In genomic region chr17:38868968-38869646, GRCh38 we compare ENCODE assay signal across 1 cellular context.
TF ChIP-seq lines count a peak whose summit lies in the region.

No MANE protein-coding gene starts in this region.

TF ChIP-seq in HepG2, 621 proteins besides CTCF, POLR2A, EP300 and RAD21 (continued from another document and continues in another):
- no peak for TF ChIP-seq ZBTB34 (CRISPR knock-in tag; IDR thresholded peaks at IDR 0.05)
- TF ChIP-seq NR2F1 (CRISPR knock-in tag; IDR thresholded peaks at IDR 0.05) = 0 out of 4 replicates have a peak, but pooled peaks of 1 of the 2 experiments have one; percentile 47
- peak; percentile 86; the same call in 1 of the 2 replicates for TF ChIP-seq FOXK1 (CRISPR knock-in tag; IDR thresholded peaks at IDR 0.05; ENCODE audit: borderline replicate concordance, low read depth)
- peak; percentile 73; the same call in 1 of the 2 replicates for TF ChIP-seq PITX1 (CRISPR knock-in tag; IDR thresholded peaks at IDR 0.05)
- no peak; the same call in 1 of the 2 replicates for TF ChIP-seq XBP1 (CRISPR knock-in tag; IDR thresholded peaks at IDR 0.05)
- TF ChIP-seq ZEB1 (IDR thresholded peaks at IDR 0.05; ENCODE audit: insufficient replicate concordance, low read depth) = peak; percentile 68
- peak; percentile 83; the same call in 1 of the 2 replicates for TF ChIP-seq ZNF747 (CRISPR knock-in tag; IDR thresholded peaks at IDR 0.05; ENCODE audit: borderline replicate concordance)
- TF ChIP-seq ZNF101 (CRISPR knock-in tag; IDR thresholded peaks at IDR 0.05; ENCODE audit: borderline replicate concordance, low read depth) = 0 out of 2 replicates have a peak, but pooled peaks have one; percentile 30
- no peak; the same call in 1 of the 2 replicates for TF ChIP-seq CAMTA2 (CRISPR knock-in tag; IDR thresholded peaks at IDR 0.05; ENCODE audit: borderline replicate concordance)
- TF ChIP-seq ZNF383 (CRISPR knock-in tag; IDR thresholded peaks at IDR 0.05; ENCODE audit: borderline replicate concordance) = peak; percentile 90; the same call in 1 of the 2 replicates
- peak; percentile 62 for TF ChIP-seq HNF1A (IDR thresholded peaks at IDR 0.05; ENCODE audit: low read depth)
- TF ChIP-seq HNF1A (CRISPR knock-in tag; IDR thresholded peaks at IDR 0.05; ENCODE audit: borderline replicate concordance) = 0 out of 2 replicates have a peak, but pooled peaks have one; percentile 7
- no peak for TF ChIP-seq MAFG (CRISPR knock-in tag; IDR thresholded peaks at IDR 0.05)
- TF ChIP-seq, protein P1, sequence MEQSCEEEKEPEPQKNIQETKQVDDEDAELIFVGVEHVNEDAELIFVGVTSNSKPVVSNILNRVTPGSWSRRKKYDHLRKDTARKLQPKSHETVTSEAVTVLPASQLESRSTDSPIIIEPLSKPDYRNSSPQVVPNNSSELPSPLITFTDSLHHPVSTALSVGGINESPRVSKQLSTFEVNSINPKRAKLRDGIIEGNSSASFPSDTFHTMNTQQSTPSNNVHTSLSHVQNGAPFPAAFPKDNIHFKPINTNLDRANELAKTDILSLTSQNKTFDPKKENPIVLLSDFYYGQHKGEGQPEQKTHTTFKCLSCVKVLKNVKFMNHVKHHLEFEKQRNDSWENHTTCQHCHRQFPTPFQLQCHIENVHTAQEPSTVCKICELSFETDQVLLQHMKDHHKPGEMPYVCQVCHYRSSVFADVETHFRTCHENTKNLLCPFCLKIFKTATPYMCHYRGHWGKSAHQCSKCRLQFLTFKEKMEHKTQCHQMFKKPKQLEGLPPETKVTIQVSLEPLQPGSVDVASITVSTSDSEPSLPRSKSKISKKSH (CRISPR knock-in tag; IDR thresholded peaks at IDR 0.05; ENCODE audit: borderline replicate concordance) = no peak
- TF ChIP-seq ZNF775 (CRISPR knock-in tag; IDR thresholded peaks at IDR 0.05; ENCODE audit: borderline replicate concordance) = no peak
- TF ChIP-seq ZNF720 (CRISPR knock-in tag; IDR thresholded peaks at IDR 0.05) = no peak
- TF ChIP-seq BCL3 (CRISPR knock-in tag; IDR thresholded peaks at IDR 0.05) = 0 out of 2 replicates have a peak, but pooled peaks have one; percentile 37
- peak; percentile 80; the same call in 1 of the 2 replicates for TF ChIP-seq KLF11 (CRISPR knock-in tag; IDR thresholded peaks at IDR 0.05)
- no peak for TF ChIP-seq NFE2 (CRISPR knock-in tag; IDR thresholded peaks at IDR 0.05)
- TF ChIP-seq PREB (CRISPR knock-in tag; IDR thresholded peaks at IDR 0.05) = 0 out of 2 replicates have a peak, but pooled peaks have one; percentile 15
- 0 out of 2 replicates have a peak, but pooled peaks have one; percentile 25 for TF ChIP-seq ZNF550 (CRISPR knock-in tag; IDR thresholded peaks at IDR 0.05; ENCODE audit: borderline replicate concordance)
- TF ChIP-seq ZSCAN25 (CRISPR knock-in tag; IDR thresholded peaks at IDR 0.05) = peak; percentile 76
- TF ChIP-seq, protein P2, sequence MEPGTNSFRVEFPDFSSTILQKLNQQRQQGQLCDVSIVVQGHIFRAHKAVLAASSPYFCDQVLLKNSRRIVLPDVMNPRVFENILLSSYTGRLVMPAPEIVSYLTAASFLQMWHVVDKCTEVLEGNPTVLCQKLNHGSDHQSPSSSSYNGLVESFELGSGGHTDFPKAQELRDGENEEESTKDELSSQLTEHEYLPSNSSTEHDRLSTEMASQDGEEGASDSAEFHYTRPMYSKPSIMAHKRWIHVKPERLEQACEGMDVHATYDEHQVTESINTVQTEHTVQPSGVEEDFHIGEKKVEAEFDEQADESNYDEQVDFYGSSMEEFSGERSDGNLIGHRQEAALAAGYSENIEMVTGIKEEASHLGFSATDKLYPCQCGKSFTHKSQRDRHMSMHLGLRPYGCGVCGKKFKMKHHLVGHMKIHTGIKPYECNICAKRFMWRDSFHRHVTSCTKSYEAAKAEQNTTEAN (CRISPR knock-in tag; conservative IDR thresholded peaks at IDR 0.05) = peak; percentile 19; the same call in 1 of the 2 replicates
- 0 out of 2 replicates have a peak, but pooled peaks have one; percentile 77 for TF ChIP-seq PRDM4 (CRISPR knock-in tag; IDR thresholded peaks at IDR 0.05; ENCODE audit: borderline replicate concordance)
- 0 out of 2 replicates have a peak, but pooled peaks have one; percentile 50 for TF ChIP-seq ZNF567 (CRISPR knock-in tag; IDR thresholded peaks at IDR 0.05; ENCODE audit: borderline replicate concordance)
- peak; percentile 14; the same call in 1 of the 2 replicates for TF ChIP-seq ZNF740 (CRISPR knock-in tag; IDR thresholded peaks at IDR 0.05)
- TF ChIP-seq HNRNPLL (IDR thresholded peaks at IDR 0.05; ENCODE audit: low read depth, low read length, poor library complexity, severe bottlenecking) = no peak
- no peak for TF ChIP-seq FLYWCH1 (CRISPR knock-in tag; IDR thresholded peaks at IDR 0.05)
- TF ChIP-seq ONECUT2 (CRISPR knock-in tag; IDR thresholded peaks at IDR 0.05) = 0 out of 2 replicates have a peak, but pooled peaks have one; percentile 6
- no peak for TF ChIP-seq HCFC1 (IDR thresholded peaks at IDR 0.05; ENCODE audit: low read depth, low read length)
- peak; percentile 56; the same call in 1 of the 2 replicates for TF ChIP-seq ZNF709 (CRISPR knock-in tag; IDR thresholded peaks at IDR 0.05)
- TF ChIP-seq KLF12 (CRISPR knock-in tag; IDR thresholded peaks at IDR 0.05; ENCODE audit: borderline replicate concordance) = 0 out of 2 replicates have a peak, but pooled peaks have one; percentile 8
- no peak for TF ChIP-seq SRSF1 (optimal IDR thresholded peaks at IDR 0.05; ENCODE audit: low read depth, low read length)
- peak; percentile 61; the same call in 1 of the 2 replicates for TF ChIP-seq ZNF766 (CRISPR knock-in tag; IDR thresholded peaks at IDR 0.05; ENCODE audit: borderline replicate concordance)
- no peak for TF ChIP-seq ZHX2 (IDR thresholded peaks at IDR 0.05; ENCODE audit: low read depth)
- peak; percentile 40; the same call in 1 of the 2 replicates for TF ChIP-seq ZHX2 (CRISPR knock-in tag; IDR thresholded peaks at IDR 0.05; ENCODE audit: borderline replicate concordance)
